ENCODE assay signal across 16 cellular contexts in the genomic region with DNA sequence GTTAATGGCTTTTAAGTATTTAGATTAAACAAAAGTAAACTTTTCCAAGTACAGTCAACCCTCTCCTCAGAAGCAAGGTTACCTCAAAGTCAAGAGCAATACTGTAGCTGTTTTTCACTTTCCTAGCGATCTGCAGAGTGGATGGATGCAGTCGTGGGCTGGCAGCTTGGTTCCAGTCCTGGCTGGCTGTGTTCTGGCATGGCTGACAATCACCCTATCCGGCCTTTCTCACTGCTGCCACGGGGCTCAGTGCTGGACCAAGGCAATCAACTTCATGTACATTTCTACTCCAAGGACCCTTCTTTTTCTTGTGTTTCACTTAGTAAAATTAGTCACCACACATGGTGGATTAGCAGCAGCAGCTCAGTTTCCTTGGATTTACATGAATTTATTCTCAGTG.
"Had no signal": no experiment of that assay in that cellular context is flagged by ENCODE, and none has a peak within 500 bp of the region (broad histone marks: within the 10 kb centered on the region; RNA-seq: fewer than 3 reads in every experiment).

No MANE protein-coding gene starts in this region.

- H3K4me1 Mint-ChIP-seq: activated naive CD4-positive, alpha-beta T cell treated with anti-CD3 and anti-CD28 coated beads, Interleukin-2, amount 50 U/mL, for 24 hours; central memory CD8-positive, alpha-beta T cell; naive thymus-derived CD8-positive, alpha-beta T cell; stimulated activated naive CD8-positive, alpha-beta T cell treated with anti-CD3 and anti-CD28 coated beads, Interleukin-15, amount 100 ng/mL, for 72 hours had no signal

- H3K27ac ChIP-seq: ascending aorta, gastroesophageal sphincter, heart right ventricle, neutrophil, suprapubic skin, transverse colon, VCaP had no signal

- H3K4me1 ChIP-seq: ascending aorta, gastroesophageal sphincter, heart right ventricle, suprapubic skin, transverse colon had no signal

- H3K4me3 ChIP-seq: ascending aorta, gastroesophageal sphincter, heart right ventricle, suprapubic skin, transverse colon had no signal

- H3K9me3 Mint-ChIP-seq: activated naive CD4-positive, alpha-beta T cell treated with anti-CD3 and anti-CD28 coated beads, Interleukin-2, amount 50 U/mL, for 24 hours; central memory CD8-positive, alpha-beta T cell; T-helper 1 cell treated with Interleukin-12 subunit alpha and Interleukin-12 subunit beta and Interleukin-4 antibody, amounts not matched to agents 30 μg/mL and 1 μg/mL, for 36 hours had no signal

- H3K9me3 ChIP-seq: ascending aorta, gastroesophageal sphincter, heart right ventricle, neutrophil, suprapubic skin, transverse colon had no signal

- H3K36me3 Mint-ChIP-seq: activated naive CD4-positive, alpha-beta T cell treated with anti-CD3 and anti-CD28 coated beads, Interleukin-2, amount 50 U/mL, for 24 hours; naive thymus-derived CD8-positive, alpha-beta T cell had no signal

- H3K36me3 ChIP-seq: ascending aorta, gastroesophageal sphincter, heart right ventricle, neutrophil, suprapubic skin, transverse colon had no signal

- ATAC-seq: gastroesophageal sphincter; heart right ventricle; naive thymus-derived CD8-positive, alpha-beta T cell; stimulated activated naive CD8-positive, alpha-beta T cell treated with anti-CD3 and anti-CD28 coated beads, Interleukin-15, amount 100 ng/mL, for 72 hours had no signal

- H3K4me3 Mint-ChIP-seq: activated naive CD4-positive, alpha-beta T cell treated with anti-CD3 and anti-CD28 coated beads, Interleukin-2, amount 50 U/mL, for 24 hours; central memory CD8-positive, alpha-beta T cell; naive thymus-derived CD8-positive, alpha-beta T cell; stimulated activated naive CD8-positive, alpha-beta T cell treated with anti-CD3 and anti-CD28 coated beads, Interleukin-15, amount 100 ng/mL, for 72 hours; T-helper 1 cell treated with Interleukin-12 subunit alpha and Interleukin-12 subunit beta and Interleukin-4 antibody, amounts not matched to agents 30 μg/mL and 1 μg/mL, for 36 hours had no signal

- DNase-seq: activated CD4-positive, alpha-beta T cell treated with anti-CD3 and anti-CD28 coated beads for 1 hour; activated gamma-delta T cell; cortex of kidney; mesendoderm; naive thymus-derived CD8-positive, alpha-beta T cell; stimulated activated naive CD8-positive, alpha-beta T cell treated with anti-CD3 and anti-CD28 coated beads, Interleukin-15, amount 100 ng/mL, for 72 hours; transverse colon had no signal

- H3K27ac Mint-ChIP-seq: activated naive CD4-positive, alpha-beta T cell treated with anti-CD3 and anti-CD28 coated beads, Interleukin-2, amount 50 U/mL, for 24 hours; naive thymus-derived CD8-positive, alpha-beta T cell; stimulated activated naive CD8-positive, alpha-beta T cell treated with anti-CD3 and anti-CD28 coated beads, Interleukin-15, amount 100 ng/mL, for 72 hours; T-helper 1 cell treated with Interleukin-12 subunit alpha and Interleukin-12 subunit beta and Interleukin-4 antibody, amounts not matched to agents 30 μg/mL and 1 μg/mL, for 36 hours had no signal

- H3K27me3 ChIP-seq: ascending aorta, gastroesophageal sphincter, heart right ventricle, neutrophil, suprapubic skin, transverse colon had no signal
